Comparison of ENCODE assay signal across 20 cellular contexts in the genomic region with DNA sequence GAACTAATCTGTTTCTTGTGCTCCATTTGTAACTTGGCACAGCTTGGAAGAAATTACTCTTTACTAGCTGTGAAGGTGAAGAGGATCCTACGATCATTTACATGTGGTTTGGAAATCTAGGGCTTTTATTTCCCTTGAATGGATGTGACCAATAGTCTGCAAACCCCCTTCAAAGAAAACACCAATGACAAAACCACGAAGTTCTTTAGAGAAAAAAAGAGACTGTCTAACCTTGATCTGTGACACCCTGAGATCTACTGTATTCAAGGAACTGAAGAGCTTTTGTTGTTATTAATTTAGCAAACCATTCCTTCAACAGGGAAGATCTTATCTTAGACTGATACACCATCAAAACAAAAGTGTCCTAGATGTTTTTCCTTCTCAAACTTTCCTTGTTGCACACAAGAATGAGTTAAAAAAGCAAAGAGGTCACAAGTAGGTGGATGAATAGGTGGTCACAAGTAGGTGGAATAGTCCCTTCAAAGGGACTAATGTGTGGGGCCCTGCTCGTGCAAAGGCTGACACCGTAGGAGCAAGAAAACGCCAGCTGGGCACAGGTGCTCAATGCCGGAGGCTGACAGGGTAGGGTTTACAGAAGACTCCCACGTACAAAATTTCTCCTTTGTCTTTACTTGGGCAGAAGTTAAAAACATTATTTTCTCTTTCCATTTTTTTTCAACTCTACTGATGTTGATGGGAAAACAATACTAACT.
A peak's percentile ranks its signal among the peaks of the same experiment; 100 is the strongest.
DNase-seq lines count a peak whose midpoint lies in the region; ATAC-seq, FAIRE-seq and TF ChIP-seq lines count a peak whose summit lies in the region.
"Had no signal": no experiment of that assay in that cellular context is flagged by ENCODE, and none has a peak within 500 bp of the region (broad histone marks: within the 10 kb centered on the region; RNA-seq: fewer than 3 reads in every experiment).

No MANE protein-coding gene starts in this region.

- H3K9me3 ChIP-seq in T-helper 17 cell (ENCODE audit: control insufficient read depth, low read length, poor library complexity, severe bottlenecking), result no peaks in the 10 kb centered on the region
- H3K9me3 ChIP-seq in endothelial cell of umbilical vein (replicated peaks; ENCODE audit: control insufficient read depth, insufficient read depth, low read length), result no peaks in the 10 kb centered on the region
- H3K9me3 ChIP-seq in parathyroid adenoma (ENCODE audit: control insufficient read depth, low read length), result no peaks in the 10 kb centered on the region
- H3K9me3 ChIP-seq: BLaER1 treated with 17β-estradiol and CSF1 and Interleukin-3, amounts not matched to agents 10 nM and 100 nM; uterus had no signal

- H3K4me1 ChIP-seq in endothelial cell of umbilical vein (ENCODE audit: control insufficient read depth, extremely low read depth, insufficient read depth, low read length) (peaks cover 55% of the 10 kb centered on the region), parathyroid adenoma (peaks cover 44% of the 10 kb centered on the region)

- no peaks in the 10 kb centered on the region for H3K9me1 ChIP-seq in endothelial cell of umbilical vein (replicated peaks; ENCODE audit: control insufficient read depth, extremely low read depth, insufficient read depth, low read length)

- no peak overlapping the region for H3K27ac ChIP-seq in endothelial cell of umbilical vein (ENCODE audit: insufficient read depth, low read depth, low read length)
- H3K27ac ChIP-seq in parathyroid adenoma, result peak overlapping the region; percentile 25
- H3K27ac ChIP-seq: BLaER1 treated with 17β-estradiol and CSF1 and Interleukin-3, amounts not matched to agents 10 nM and 100 nM had no signal

- CTCF ChIA-PET in activated CD4-positive, alpha-beta T cell treated with anti-CD3 and anti-CD28 coated beads, Interleukin-2, amount 10 ng/mL, durations not matched to agents 7 days and 5 days (lab: Charles Lee), result interaction anchor here (0.5 to 1.1 kb wide), 6 partner anchors 7 to 39 kb away, joined by 3 to 5 read pairs (median 3); no protein-coding TSS in a partner anchor
- CTCF ChIA-PET in endothelial cell of umbilical vein (lab: Charles Lee), result interaction anchor here (0.9 to 7.5 kb wide), 7 partner anchors 8 to 769 kb away, joined by 3 to 35 read pairs (median 4); no protein-coding TSS in a partner anchor

- intact Hi-C loops in endothelial cell of umbilical vein (cut with micrococcal nuclease), result loop anchor here (10.0 kb wide), 1 partner anchor 369 kb away; no protein-coding TSS in a partner anchor
- intact Hi-C loops in Right ventricle myocardium inferior (cut with DNase I), result loop anchor here (10.0 kb wide), 1 partner anchor 679 kb away; no protein-coding TSS in a partner anchor

- no peak for DNase-seq in activated CD4-positive, alpha-beta T cell treated with anti-CD3 and anti-CD28 coated beads, Interleukin-2, amount 10 ng/mL, durations not matched to agents 7 days and 5 days
- DNase-seq in activated CD4-positive, alpha-beta T cell treated with anti-CD3 and anti-CD28 coated beads for 1 hour, result no peak
- DNase-seq in T-helper 17 cell (no peak), endothelial cell of umbilical vein (ENCODE audit: low read depth, low spot score) (no peak), Right ventricle myocardium inferior (ENCODE audit: missing footprints) (no peak), nephron progenitor cell (no peak)
- DNase-seq: activated CD4-positive, alpha-beta T cell treated with anti-CD3 and anti-CD28 coated beads, Interleukin-2, amount 50 U/mL, for 4 hours; activated effector memory CD4-positive, alpha-beta T cell treated with anti-CD3 and anti-CD28 coated beads, Interleukin-2, amount 50 U/mL, for 16 hours; DMS53; effector CD8-positive, alpha-beta T cell; hypothalamus; kidney glomerular epithelial cell; MV-4-11; stimulated activated naive CD4-positive, alpha-beta T cell; uterus had no signal

- H3K4me3 ChIP-seq in endothelial cell of umbilical vein (replicated peaks in 1 of 3; ENCODE audit: insufficient read depth in 1 of 3, low read depth in 1 of 3, low read length in 3 of 3) (no peak overlapping the region), parathyroid adenoma (ENCODE audit: low read depth, low read length) (no peak overlapping the region)
- H3K4me3 ChIP-seq: BLaER1 treated with 17β-estradiol and CSF1 and Interleukin-3, amounts not matched to agents 10 nM and 100 nM; uterus had no signal

- H3K4me2 ChIP-seq in endothelial cell of umbilical vein (ENCODE audit: insufficient read depth, low read length) (peak overlapping the region; percentile 53), parathyroid adenoma (ENCODE audit: low read length) (peak overlapping the region; percentile 16)

- H3K9me3 Mint-ChIP-seq in activated CD4-positive, alpha-beta T cell treated with anti-CD3 and anti-CD28 coated beads, Interleukin-2, amount 10 ng/mL, durations not matched to agents 7 days and 5 days, result peaks cover 4% of the 10 kb centered on the region
- no peaks in the 10 kb centered on the region for H3K9me3 Mint-ChIP-seq in nephron progenitor cell

- H3K4me3 Mint-ChIP-seq in activated CD4-positive, alpha-beta T cell treated with anti-CD3 and anti-CD28 coated beads, Interleukin-2, amount 10 ng/mL, durations not matched to agents 7 days and 5 days, result no peak overlapping the region
- H3K4me3 Mint-ChIP-seq in T-helper 17 cell (peak overlapping the region; percentile 46), nephron progenitor cell (no peak overlapping the region)

- H3K27me3 ChIP-seq in endothelial cell of umbilical vein (ENCODE audit: control insufficient read depth in 2 of 2, insufficient read depth in 2 of 2, low read length in 2 of 2) (no peaks in the 10 kb centered on the region), parathyroid adenoma (ENCODE audit: control insufficient read depth, insufficient read depth, low read length) (no peaks in the 10 kb centered on the region)
- H3K27me3 ChIP-seq: BLaER1 treated with 17β-estradiol and CSF1 and Interleukin-3, amounts not matched to agents 10 nM and 100 nM; uterus had no signal

- peak overlapping the region; percentile 51 for H3K27ac Mint-ChIP-seq in activated CD4-positive, alpha-beta T cell treated with anti-CD3 and anti-CD28 coated beads, Interleukin-2, amount 10 ng/mL, durations not matched to agents 7 days and 5 days
- H3K27ac Mint-ChIP-seq in T-helper 17 cell, result peak overlapping the region; percentile 75
- H3K27ac Mint-ChIP-seq in nephron progenitor cell, result no peak overlapping the region

- H3K36me3 ChIP-seq in endothelial cell of umbilical vein (ENCODE audit: control insufficient read depth in 2 of 2, extremely low read depth in 1 of 2, insufficient read depth in 2 of 2, low read length in 2 of 2) (peaks cover 11 to 26% of the 10 kb centered on the region in 2 experiments), parathyroid adenoma (ENCODE audit: control insufficient read depth, insufficient read depth, low read length) (no peaks in the 10 kb centered on the region)
- H3K36me3 ChIP-seq: uterus had no signal

- peak; percentile 74 for ATAC-seq in T-helper 17 cell
- no peak for ATAC-seq in Right ventricle myocardium inferior
- ATAC-seq in GM18520 (IDR thresholded peaks at IDR 0.05; ENCODE audit: unreplicated experiment), result no peak

- dilution Hi-C loops in endothelial cell of umbilical vein (cut with MboI; ENCODE audit: extremely low pct_ligation_motif_present, low sequenced_read_pairs), result no loop called here

- TF ChIP-seq POLR2A in endothelial cell of umbilical vein (IDR thresholded peaks at IDR 0.05; ENCODE audit: low read depth, low read length), result no peak

- H2AFZ ChIP-seq in endothelial cell of umbilical vein (ENCODE audit: low read depth, low read length) (no peak overlapping the region), parathyroid adenoma (no peak overlapping the region)

- H4K20me1 ChIP-seq in endothelial cell of umbilical vein (replicated peaks; ENCODE audit: control insufficient read depth, extremely low read depth, insufficient read depth, low read length), result no peaks in the 10 kb centered on the region

- H3K4me1 Mint-ChIP-seq in activated CD4-positive, alpha-beta T cell treated with anti-CD3 and anti-CD28 coated beads, Interleukin-2, amount 10 ng/mL, durations not matched to agents 7 days and 5 days, result peaks cover 63% of the 10 kb centered on the region
- H3K4me1 Mint-ChIP-seq in T-helper 17 cell, result peaks cover 58% of the 10 kb centered on the region
- peaks cover 36% of the 10 kb centered on the region for H3K4me1 Mint-ChIP-seq in nephron progenitor cell

- peaks cover 94% of the 10 kb centered on the region for H3K36me3 Mint-ChIP-seq in activated CD4-positive, alpha-beta T cell treated with anti-CD3 and anti-CD28 coated beads, Interleukin-2, amount 10 ng/mL, durations not matched to agents 7 days and 5 days (ENCODE audit: low read depth)
- H3K36me3 Mint-ChIP-seq in T-helper 17 cell (ENCODE audit: low read depth) (peaks cover 23% of the 10 kb centered on the region), nephron progenitor cell (ENCODE audit: low read depth) (peaks cover 66% of the 10 kb centered on the region)

- no peak for FAIRE-seq in endothelial cell of umbilical vein (lab: Jason Lieb, UNC)
- FAIRE-seq: bronchial epithelial cell, GM19239 had no signal

- H3K9ac ChIP-seq in endothelial cell of umbilical vein (replicated peaks; ENCODE audit: extremely low read depth, insufficient read depth, low read length) (no peak overlapping the region), parathyroid adenoma (peak overlapping the region; percentile 14)
- H3K9ac ChIP-seq: BLaER1 treated with 17β-estradiol and CSF1 and Interleukin-3, amounts not matched to agents 10 nM and 100 nM had no signal

- POLR2A ChIA-PET in activated CD4-positive, alpha-beta T cell treated with anti-CD3 and anti-CD28 coated beads, Interleukin-2, amount 10 ng/mL, durations not matched to agents 7 days and 5 days (lab: Charles Lee), result no interaction called here
- POLR2A ChIA-PET in endothelial cell of umbilical vein (lab: Charles Lee), result no interaction called here

- BruUV-seq in endothelial cell of umbilical vein (replicated peaks; lab: Mats Ljungman, UMichigan), result no TSS peak

- H3K79me2 ChIP-seq in endothelial cell of umbilical vein (ENCODE audit: control insufficient read depth, insufficient read depth, low read length) (peaks cover 28% of the 10 kb centered on the region), parathyroid adenoma (peaks cover 50% of the 10 kb centered on the region)

- no peak for TF ChIP-seq CTCF in endothelial cell of umbilical vein (IDR thresholded peaks at IDR 0.05; ENCODE audit: extremely low read depth in 1 of 2, insufficient read depth in 1 of 2, low read depth in 1 of 2, low read length in 2 of 2)
- TF ChIP-seq CTCF in parathyroid adenoma (IDR thresholded peaks at IDR 0.05), result no peak
- no peak for TF ChIP-seq CTCF in nephron progenitor cell (IDR thresholded peaks at IDR 0.05)

- no peaks in the 10 kb centered on the region for H3K27me3 Mint-ChIP-seq in activated CD4-positive, alpha-beta T cell treated with anti-CD3 and anti-CD28 coated beads, Interleukin-2, amount 10 ng/mL, durations not matched to agents 7 days and 5 days
- no peaks in the 10 kb centered on the region for H3K27me3 Mint-ChIP-seq in T-helper 17 cell
- H3K27me3 Mint-ChIP-seq in nephron progenitor cell (ENCODE audit: low read depth, poor library complexity), result no peaks in the 10 kb centered on the region

TF ChIP-seq in endothelial cell of umbilical vein, 7 proteins besides CTCF, POLR2A, EP300 and RAD21 (continues in another document):
- TF ChIP-seq MYC (IDR thresholded peaks at IDR 0.05; ENCODE audit: low read depth, low read length), result no peak
- peak; percentile 27 for TF ChIP-seq GATA2 (IDR thresholded peaks at IDR 0.05; ENCODE audit: insufficient read depth, insufficient read length, low read depth, low read length)
